Comparison of ENCODE assay signal across 1 cellular context in the genomic region with DNA sequence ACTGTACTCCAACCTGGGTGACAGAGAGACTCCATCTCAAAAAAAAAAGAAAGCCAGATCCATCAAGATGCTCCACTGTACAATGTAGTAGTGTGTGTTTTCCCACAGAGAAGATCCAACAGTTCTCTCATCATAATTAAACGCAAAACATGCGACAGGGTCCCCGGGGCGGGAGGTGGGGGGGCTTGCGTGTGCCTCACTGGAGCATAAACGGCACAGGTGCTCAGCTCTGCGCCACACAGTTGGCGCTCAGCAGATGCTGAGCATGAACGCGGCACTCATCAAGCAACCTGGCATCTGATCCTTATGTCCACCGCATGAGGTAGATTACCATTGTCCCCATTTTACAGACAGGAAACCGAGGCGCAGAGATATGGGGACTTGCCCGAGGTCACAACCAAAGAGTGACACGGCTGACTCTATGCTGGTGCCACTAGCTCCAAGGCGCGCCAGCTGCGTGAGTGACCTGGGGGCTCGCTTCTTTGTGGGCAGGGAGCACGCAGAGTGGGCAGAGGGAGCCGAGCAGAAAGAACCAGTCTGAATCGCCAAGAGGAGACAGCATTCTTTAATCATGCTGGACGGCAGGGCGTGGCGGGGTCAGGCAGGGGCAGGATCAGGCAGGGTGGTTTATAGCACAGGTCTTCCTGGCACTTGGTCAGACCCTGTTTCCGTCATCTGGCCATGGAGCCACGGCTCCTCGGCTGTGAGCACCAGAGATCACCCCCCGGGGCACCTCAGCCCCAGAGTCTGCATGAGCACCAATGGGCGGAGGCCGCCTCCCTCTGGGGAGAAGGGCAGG.
TF ChIP-seq lines count a peak whose summit lies in the region.

No MANE protein-coding gene starts in this region.

TF ChIP-seq in IMR-90, 13 proteins besides CTCF, POLR2A, EP300 and RAD21:
- TF ChIP-seq NFE2L2 (IDR thresholded peaks at IDR 0.05; ENCODE audit: low read depth, low read length) (no peak), BHLHE40 (IDR thresholded peaks at IDR 0.05; ENCODE audit: low read depth, low read length) (no peak), MAZ (IDR thresholded peaks at IDR 0.05; ENCODE audit: borderline replicate concordance, low read depth, low read length) (no peak), RFX5 (IDR thresholded peaks at IDR 0.05; ENCODE audit: low read depth, low read length) (no peak), CHD1 (IDR thresholded peaks at IDR 0.05; ENCODE audit: low read depth, low read length) (no peak), RCOR1 (IDR thresholded peaks at IDR 0.05; ENCODE audit: insufficient replicate concordance, low read length) (no peak), SMC3 (IDR thresholded peaks at IDR 0.05; ENCODE audit: low read depth, low read length) (no peak), MXI1 (IDR thresholded peaks at IDR 0.05; ENCODE audit: borderline replicate concordance, low read depth, low read length) (no peak), FOS (IDR thresholded peaks at IDR 0.05; ENCODE audit: low read depth, low read length) (no peak), MAFK (IDR thresholded peaks at IDR 0.05; ENCODE audit: low read depth, low read length) (no peak), CEBPB (IDR thresholded peaks at IDR 0.05; ENCODE audit: low read depth, low read length) (no peak)
- TF ChIP-seq, protein P1, sequence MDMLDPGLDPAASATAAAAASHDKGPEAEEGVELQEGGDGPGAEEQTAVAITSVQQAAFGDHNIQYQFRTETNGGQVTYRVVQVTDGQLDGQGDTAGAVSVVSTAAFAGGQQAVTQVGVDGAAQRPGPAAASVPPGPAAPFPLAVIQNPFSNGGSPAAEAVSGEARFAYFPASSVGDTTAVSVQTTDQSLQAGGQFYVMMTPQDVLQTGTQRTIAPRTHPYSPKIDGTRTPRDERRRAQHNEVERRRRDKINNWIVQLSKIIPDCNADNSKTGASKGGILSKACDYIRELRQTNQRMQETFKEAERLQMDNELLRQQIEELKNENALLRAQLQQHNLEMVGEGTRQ (IDR thresholded peaks at IDR 0.05; ENCODE audit: low read depth, low read length): no peak
- TF ChIP-seq, protein P2, sequence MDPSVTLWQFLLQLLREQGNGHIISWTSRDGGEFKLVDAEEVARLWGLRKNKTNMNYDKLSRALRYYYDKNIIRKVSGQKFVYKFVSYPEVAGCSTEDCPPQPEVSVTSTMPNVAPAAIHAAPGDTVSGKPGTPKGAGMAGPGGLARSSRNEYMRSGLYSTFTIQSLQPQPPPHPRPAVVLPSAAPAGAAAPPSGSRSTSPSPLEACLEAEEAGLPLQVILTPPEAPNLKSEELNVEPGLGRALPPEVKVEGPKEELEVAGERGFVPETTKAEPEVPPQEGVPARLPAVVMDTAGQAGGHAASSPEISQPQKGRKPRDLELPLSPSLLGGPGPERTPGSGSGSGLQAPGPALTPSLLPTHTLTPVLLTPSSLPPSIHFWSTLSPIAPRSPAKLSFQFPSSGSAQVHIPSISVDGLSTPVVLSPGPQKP (IDR thresholded peaks at IDR 0.05; ENCODE audit: borderline replicate concordance, low read depth, low read length): no peak
TF ChIP-seq in IMR-90: peak in this region for 0.
